9 cellular contexts compared by ENCODE assay signal in the genomic region with DNA sequence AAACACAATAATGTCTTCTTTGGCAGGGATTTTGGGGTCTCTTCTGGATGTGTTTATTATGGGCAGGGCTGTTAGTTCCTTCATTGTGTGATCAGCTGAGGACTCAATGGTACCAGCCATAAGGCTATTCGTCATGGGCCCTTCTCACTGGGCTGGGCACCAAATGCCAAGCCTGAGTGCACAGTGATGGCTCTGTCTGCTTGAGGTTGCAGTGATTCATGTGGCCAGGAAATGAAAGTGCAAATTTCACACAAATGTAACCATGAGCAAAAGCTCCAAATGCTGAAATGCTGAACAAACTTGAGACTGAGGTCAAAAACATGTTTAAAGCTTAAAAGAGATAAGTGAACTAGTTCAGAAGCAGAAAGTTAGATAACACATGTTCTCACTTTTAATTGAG.
A peak's percentile ranks its signal among the peaks of the same experiment; 100 is the strongest.
DNase-seq lines count a peak whose midpoint lies in the region; ATAC-seq lines count a peak whose summit lies in the region.
"Had no signal": no experiment of that assay in that cellular context is flagged by ENCODE, and none has a peak within 500 bp of the region (broad histone marks: within the 10 kb centered on the region; RNA-seq: fewer than 3 reads in every experiment).

No MANE protein-coding gene starts in this region.

- DNase-seq in Daoy (ENCODE audit: low read depth), result peak; percentile 70
- DNase-seq in SK-MEL-5 (ENCODE audit: low read depth, low spot score), result peak; percentile 67
- DNase-seq in activated T-cell treated with anti-CD3 and anti-CD28 coated beads, Interleukin-2, amount 50 U/mL, for 1 hour, result no peak
- no peak for DNase-seq in medulla oblongata (ENCODE audit: extremely low spot score)
- DNase-seq in SK-N-DZ (ENCODE audit: low spot score), result no peak
- no peak for DNase-seq in NAMALWA (ENCODE audit: low spot score)
- DNase-seq: NCI-H187 had no signal

- peak; percentile 98 for ATAC-seq in GM19397 (IDR thresholded peaks at IDR 0.05; ENCODE audit: unreplicated experiment)
- peak; percentile 91 for ATAC-seq in HG02973 (IDR thresholded peaks at IDR 0.05; ENCODE audit: unreplicated experiment)

- in situ Hi-C loops in SK-MEL-5 (cut with HindIII; ENCODE audit: low pct_unique_long_range_greater_than_20kb, low sequenced_read_pairs), result no loop called here

Comparison
In these comparisons a context has a peak if more than half of its experiments do, and no peak if none do; other contexts are left out.
1. DNase-seq: peak in Daoy (single experiment) and SK-MEL-5 (single experiment); none in activated T-cell treated with anti-CD3 and anti-CD28 coated beads, Interleukin-2, amount 50 U/mL, for 1 hour (single experiment), medulla oblongata (single experiment), SK-N-DZ (single experiment) and NAMALWA (single experiment).